In the genomic region with DNA sequence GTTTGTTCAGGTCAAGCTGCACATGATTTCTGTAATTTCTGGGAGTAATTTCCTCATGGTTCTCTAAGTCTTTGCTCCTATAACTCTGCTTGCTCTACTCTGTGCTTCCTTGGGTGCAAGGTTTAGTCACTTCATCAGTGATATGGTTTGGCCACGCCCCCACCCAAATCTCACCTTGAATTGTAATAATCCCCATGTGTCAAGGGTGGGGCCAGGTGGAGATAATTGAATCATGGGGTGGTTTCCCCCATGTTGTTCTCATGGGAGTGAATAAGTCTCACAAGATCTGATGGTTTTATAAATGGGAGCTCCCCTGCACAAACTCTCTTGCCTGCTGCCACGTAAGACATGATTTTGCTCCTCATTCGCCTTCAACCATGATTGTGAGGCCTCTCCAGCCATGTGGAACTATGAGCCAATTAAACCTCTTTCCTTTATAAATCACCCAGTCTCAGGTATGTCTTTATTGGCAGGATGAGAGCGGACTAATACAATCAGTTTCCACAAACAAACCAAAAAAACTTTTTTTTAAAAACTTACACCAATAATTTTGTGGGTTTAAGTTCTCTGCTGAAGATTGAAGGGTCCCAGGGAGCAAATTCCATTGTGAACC, we compare ENCODE assay signal across 1 cellular context.
TF ChIP-seq lines count a peak whose summit lies in the region.

No MANE protein-coding gene starts in this region.

TF ChIP-seq in GM12878, 131 proteins besides CTCF, POLR2A, EP300 and RAD21:
- 0 out of 2 replicates have a peak, but pooled peaks have one; percentile 21 for TF ChIP-seq CHD2 (IDR thresholded peaks at IDR 0.05; ENCODE audit: borderline replicate concordance, low read depth, low read length)
- TF ChIP-seq, protein P1, sequence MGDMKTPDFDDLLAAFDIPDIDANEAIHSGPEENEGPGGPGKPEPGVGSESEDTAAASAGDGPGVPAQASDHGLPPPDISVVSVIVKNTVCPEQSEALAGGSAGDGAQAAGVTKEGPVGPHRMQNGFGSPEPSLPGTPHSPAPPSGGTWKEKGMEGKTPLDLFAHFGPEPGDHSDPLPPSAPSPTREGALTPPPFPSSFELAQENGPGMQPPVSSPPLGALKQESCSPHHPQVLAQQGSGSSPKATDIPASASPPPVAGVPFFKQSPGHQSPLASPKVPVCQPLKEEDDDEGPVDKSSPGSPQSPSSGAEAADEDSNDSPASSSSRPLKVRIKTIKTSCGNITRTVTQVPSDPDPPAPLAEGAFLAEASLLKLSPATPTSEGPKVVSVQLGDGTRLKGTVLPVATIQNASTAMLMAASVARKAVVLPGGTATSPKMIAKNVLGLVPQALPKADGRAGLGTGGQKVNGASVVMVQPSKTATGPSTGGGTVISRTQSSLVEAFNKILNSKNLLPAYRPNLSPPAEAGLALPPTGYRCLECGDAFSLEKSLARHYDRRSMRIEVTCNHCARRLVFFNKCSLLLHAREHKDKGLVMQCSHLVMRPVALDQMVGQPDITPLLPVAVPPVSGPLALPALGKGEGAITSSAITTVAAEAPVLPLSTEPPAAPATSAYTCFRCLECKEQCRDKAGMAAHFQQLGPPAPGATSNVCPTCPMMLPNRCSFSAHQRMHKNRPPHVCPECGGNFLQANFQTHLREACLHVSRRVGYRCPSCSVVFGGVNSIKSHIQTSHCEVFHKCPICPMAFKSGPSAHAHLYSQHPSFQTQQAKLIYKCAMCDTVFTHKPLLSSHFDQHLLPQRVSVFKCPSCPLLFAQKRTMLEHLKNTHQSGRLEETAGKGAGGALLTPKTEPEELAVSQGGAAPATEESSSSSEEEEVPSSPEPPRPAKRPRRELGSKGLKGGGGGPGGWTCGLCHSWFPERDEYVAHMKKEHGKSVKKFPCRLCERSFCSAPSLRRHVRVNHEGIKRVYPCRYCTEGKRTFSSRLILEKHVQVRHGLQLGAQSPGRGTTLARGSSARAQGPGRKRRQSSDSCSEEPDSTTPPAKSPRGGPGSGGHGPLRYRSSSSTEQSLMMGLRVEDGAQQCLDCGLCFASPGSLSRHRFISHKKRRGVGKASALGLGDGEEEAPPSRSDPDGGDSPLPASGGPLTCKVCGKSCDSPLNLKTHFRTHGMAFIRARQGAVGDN (IDR thresholded peaks at IDR 0.05), result peak; percentile 72
- 0 out of 2 replicates have a peak, but pooled peaks have one; percentile 4 for TF ChIP-seq BCL11A (IDR thresholded peaks at IDR 0.05; ENCODE audit: low read depth, low read length)
- TF ChIP-seq POU2F2 (IDR thresholded peaks at IDR 0.05; ENCODE audit: borderline replicate concordance, low read depth, low read length), result peak; percentile 33; the same call in 1 of the 3 replicates
- peak; percentile 63; the same call in 1 of the 2 replicates for TF ChIP-seq POLR2AphosphoS5 (IDR thresholded peaks at IDR 0.05; ENCODE audit: low read length)
- TF ChIP-seq POLR2AphosphoS2 (IDR thresholded peaks at IDR 0.05; ENCODE audit: low read depth, low read length), result peak; percentile 78; the same call in 1 of the 2 replicates
- TF ChIP-seq, protein P2, sequence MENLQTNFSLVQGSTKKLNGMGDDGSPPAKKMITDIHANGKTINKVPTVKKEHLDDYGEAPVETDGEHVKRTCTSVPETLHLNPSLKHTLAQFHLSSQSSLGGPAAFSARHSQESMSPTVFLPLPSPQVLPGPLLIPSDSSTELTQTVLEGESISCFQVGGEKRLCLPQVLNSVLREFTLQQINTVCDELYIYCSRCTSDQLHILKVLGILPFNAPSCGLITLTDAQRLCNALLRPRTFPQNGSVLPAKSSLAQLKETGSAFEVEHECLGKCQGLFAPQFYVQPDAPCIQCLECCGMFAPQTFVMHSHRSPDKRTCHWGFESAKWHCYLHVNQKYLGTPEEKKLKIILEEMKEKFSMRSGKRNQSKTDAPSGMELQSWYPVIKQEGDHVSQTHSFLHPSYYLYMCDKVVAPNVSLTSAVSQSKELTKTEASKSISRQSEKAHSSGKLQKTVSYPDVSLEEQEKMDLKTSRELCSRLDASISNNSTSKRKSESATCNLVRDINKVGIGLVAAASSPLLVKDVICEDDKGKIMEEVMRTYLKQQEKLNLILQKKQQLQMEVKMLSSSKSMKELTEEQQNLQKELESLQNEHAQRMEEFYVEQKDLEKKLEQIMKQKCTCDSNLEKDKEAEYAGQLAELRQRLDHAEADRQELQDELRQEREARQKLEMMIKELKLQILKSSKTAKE (IDR thresholded peaks at IDR 0.05; ENCODE audit: low read depth, poor library complexity, severe bottlenecking), result peak; percentile 29
- peak in 1 of 2 experiments; percentile 50; a peak in 2 of 4 replicates for TF ChIP-seq IKZF2 (IDR thresholded peaks at IDR 0.05)
- TF ChIP-seq CEBPB (IDR thresholded peaks at IDR 0.05; ENCODE audit: borderline replicate concordance in 1 of 2, low read depth in 2 of 2, low read length in 2 of 2), result 0 out of 4 replicates have a peak, but pooled peaks of 1 of the 2 experiments have one; percentile 4
- TF ChIP-seq ATF7 (IDR thresholded peaks at IDR 0.05; ENCODE audit: low read depth), result peak; percentile 63; the same call in 1 of the 2 replicates
- TF ChIP-seq, protein P3, sequence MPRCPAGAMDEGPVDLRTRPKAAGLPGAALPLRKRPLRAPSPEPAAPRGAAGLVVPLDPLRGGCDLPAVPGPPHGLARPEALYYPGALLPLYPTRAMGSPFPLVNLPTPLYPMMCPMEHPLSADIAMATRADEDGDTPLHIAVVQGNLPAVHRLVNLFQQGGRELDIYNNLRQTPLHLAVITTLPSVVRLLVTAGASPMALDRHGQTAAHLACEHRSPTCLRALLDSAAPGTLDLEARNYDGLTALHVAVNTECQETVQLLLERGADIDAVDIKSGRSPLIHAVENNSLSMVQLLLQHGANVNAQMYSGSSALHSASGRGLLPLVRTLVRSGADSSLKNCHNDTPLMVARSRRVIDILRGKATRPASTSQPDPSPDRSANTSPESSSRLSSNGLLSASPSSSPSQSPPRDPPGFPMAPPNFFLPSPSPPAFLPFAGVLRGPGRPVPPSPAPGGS (IDR thresholded peaks at IDR 0.05; ENCODE audit: borderline replicate concordance, insufficient read depth, low read depth, low read length, poor library complexity, severe bottlenecking), result peak; percentile 8
- TF ChIP-seq ZBED1 (IDR thresholded peaks at IDR 0.05; ENCODE audit: borderline replicate concordance), result 0 out of 2 replicates have a peak, but pooled peaks have one; percentile 23
- peak; percentile 17; the same call in 1 of the 2 replicates for TF ChIP-seq PAX5 (IDR thresholded peaks at IDR 0.05; ENCODE audit: borderline replicate concordance, low read depth, low read length)
- peak; percentile 25; the same call in 1 of the 2 replicates for TF ChIP-seq NFIC (IDR thresholded peaks at IDR 0.05; ENCODE audit: low read depth, low read length)
- TF ChIP-seq TCF3 (IDR thresholded peaks at IDR 0.05; ENCODE audit: borderline replicate concordance, insufficient read depth, low read depth, low read length), result 0 out of 2 replicates have a peak, but pooled peaks have one; percentile 25
- TF ChIP-seq CREB1 (IDR thresholded peaks at IDR 0.05; ENCODE audit: low read depth), result peak; percentile 15; the same call in 1 of the 2 replicates
- TF ChIP-seq NBN (IDR thresholded peaks at IDR 0.05), result 0 out of 2 replicates have a peak, but pooled peaks have one; percentile 58
- peak; percentile 78 for TF ChIP-seq MEF2B (IDR thresholded peaks at IDR 0.05; ENCODE audit: partially characterized antibody, poor library complexity, severe bottlenecking)
- peak; percentile 66 for TF ChIP-seq MTA2 (IDR thresholded peaks at IDR 0.05; ENCODE audit: low read depth)
- TF ChIP-seq SMAD1 (IDR thresholded peaks at IDR 0.05; ENCODE audit: low read depth, partially characterized antibody), result peak; percentile 37
- TF ChIP-seq, protein P4, sequence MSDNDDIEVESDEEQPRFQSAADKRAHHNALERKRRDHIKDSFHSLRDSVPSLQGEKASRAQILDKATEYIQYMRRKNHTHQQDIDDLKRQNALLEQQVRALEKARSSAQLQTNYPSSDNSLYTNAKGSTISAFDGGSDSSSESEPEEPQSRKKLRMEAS (IDR thresholded peaks at IDR 0.05; ENCODE audit: low read depth, low read length), result 0 out of 2 replicates have a peak, but pooled peaks have one; percentile 21
- TF ChIP-seq SMAD5 (IDR thresholded peaks at IDR 0.05; ENCODE audit: low read depth), result peak; percentile 22; the same call in 1 of the 2 replicates
